Comparison of ENCODE assay signal across 8 cellular contexts in genomic region chr1:150186789-150187559, GRCh38. TPM values are rescaled to one million over a fixed set of nuclear protein-coding genes. Genes with fewer than 3 reads are reported as not detected.
DNase-seq lines count a peak whose midpoint lies in the region; ATAC-seq, FAIRE-seq and TF ChIP-seq lines count a peak whose summit lies in the region.

No MANE protein-coding gene starts in this region.

- peak; percentile 73 to 75 for TF ChIP-seq RAD21 in K562 (CRISPR knock-in tag; conservative IDR thresholded peaks at IDR 0.05 in 1 of 2, IDR thresholded peaks at IDR 0.05 in 1 of 2)

- no peaks in the 10 kb centered on the region for H3K79me2 ChIP-seq in K562 (ENCODE audit: control insufficient read depth, insufficient read depth, low read length)

- no peaks in the 10 kb centered on the region for H3K9me1 ChIP-seq in K562 (ENCODE audit: control insufficient read depth, insufficient read depth, low read length)

- H3K4me2 ChIP-seq in K562 (ENCODE audit: insufficient read depth, low read length) = peak overlapping the region; percentile 57

- FAIRE-seq in K562 (lab: Jason Lieb, UNC) = peak; percentile 78
- no peak for FAIRE-seq in kidney (lab: Jason Lieb, UNC)

- no peaks in the 10 kb centered on the region for H3K36me3 ChIP-seq in Peyer's patch
- no peaks in the 10 kb centered on the region for H3K36me3 ChIP-seq in K562 (ENCODE audit: control insufficient read depth, insufficient read depth, low read length)
- H3K36me3 ChIP-seq in kidney (ENCODE audit: control insufficient read depth in 1 of 2, insufficient read depth in 2 of 2, low read length in 2 of 2) = no peaks in the 10 kb centered on the region
- no peaks in the 10 kb centered on the region for H3K36me3 ChIP-seq in stomach

- H3K27ac ChIP-seq in Peyer's patch = peak overlapping the region in 2 of 4 donors; percentile 19 to 26
- H3K27ac ChIP-seq in K562 (ENCODE audit: extremely low read depth, low read depth, low read length) = peak overlapping the region; percentile 73; the same call in 2 of the 3 replicates
- no peak overlapping the region for H3K27ac ChIP-seq in kidney (ENCODE audit: low read depth in 2 of 2, low read length in 2 of 2)
- H3K27ac ChIP-seq in stomach = peak overlapping the region in 3 of 5 donors; percentile 18 to 59 (median 41)

- H4K20me1 ChIP-seq in K562 (replicated peaks; ENCODE audit: control insufficient read depth, insufficient read depth, low read length) = no peaks in the 10 kb centered on the region

- H3K9ac ChIP-seq in K562 (ENCODE audit: insufficient read depth in 1 of 2, low read depth in 2 of 2, low read length in 2 of 2) = peak overlapping the region in 1 of 2 experiments; percentile 24; a peak in 2 of 4 replicates
- no peak overlapping the region for H3K9ac ChIP-seq in kidney (ENCODE audit: low read length in 2 of 2)

- TF ChIP-seq CTCF in Peyer's patch (IDR thresholded peaks at IDR 0.05) = peak in 5 of 6 experiments; percentile 30 to 68 (median 58)
- TF ChIP-seq CTCF in K562 (IDR thresholded peaks at IDR 0.05 in 2 of 3, conservative IDR thresholded peaks at IDR 0.05 in 1 of 3; ENCODE audit: insufficient read depth in 2 of 3, low read depth in 1 of 3, low read length in 3 of 3) = peak; percentile 29 to 72 (median 51); a peak in 5 of 6 replicates
- peak; percentile 7 for TF ChIP-seq CTCF in kidney (IDR thresholded peaks at IDR 0.05; ENCODE audit: borderline replicate concordance, extremely low read depth, insufficient read depth)
- TF ChIP-seq CTCF in stomach (IDR thresholded peaks at IDR 0.05) = peak in 3 of 7 experiments; percentile 12 to 35 (median 24)

- POLR2A ChIA-PET in K562 (lab: Yijun Ruan, JAX) = interaction anchor here (0.6 to 2.9 kb wide), 16 partner anchors 9 to 852 kb away, joined by 3 to 27 read pairs (median 3); a partner anchor contains a TSS

- peaks cover 0 to 10% (median 0%) of the 10 kb centered on the region in 4 donors for H3K4me1 ChIP-seq in Peyer's patch
- H3K4me1 ChIP-seq in K562 (replicated peaks in 1 of 2; ENCODE audit: control insufficient read depth in 2 of 2, insufficient read depth in 2 of 2, low read length in 2 of 2) = peaks cover 4 to 12% of the 10 kb centered on the region in 2 experiments; a peak in 4 of 5 replicates
- no peaks in the 10 kb centered on the region for H3K4me1 ChIP-seq in kidney (ENCODE audit: control insufficient read depth in 1 of 2, insufficient read depth in 1 of 2, low read depth in 1 of 2, low read length in 2 of 2)
- H3K4me1 ChIP-seq in stomach = peaks cover 0 to 18% (median 3%) of the 10 kb centered on the region in 4 donors

- peak; percentile 89 for ATAC-seq in K562
- ATAC-seq in GM21737 (IDR thresholded peaks at IDR 0.05; ENCODE audit: unreplicated experiment) = no peak

- no TSS peak for BruUV-seq in K562 (replicated peaks; lab: Mats Ljungman, UMichigan)

- DNase-seq in DMS153 treated with DMSO at 0.1 percent for 48 hours (lab: John Stamatoyannopoulos, UW; ENCODE audit: unreplicated experiment) (peak; percentile 62), Peyer's patch (no peak), K562 (ENCODE audit: extremely low read depth in 1 of 4, low spot score in 3 of 4) (peak; percentile 62 to 76 (median 64)), kidney (no peak), stomach (no peak), AG08396 (ENCODE audit: low spot score) (no peak)
- DNase-seq in Jurkat, Clone E6-1 (ENCODE audit: low read depth, low spot score) = peak; percentile 54

- H3K27me3 ChIP-seq in Peyer's patch = no peaks in the 10 kb centered on the region
- H3K27me3 ChIP-seq in K562 (ENCODE audit: control insufficient read depth in 2 of 2, insufficient read depth in 2 of 2, low read length in 2 of 2) = no peaks in the 10 kb centered on the region
- H3K27me3 ChIP-seq in stomach = peaks cover 0 to 8% (median 0%) of the 10 kb centered on the region in 3 donors

- WGBS in K562 (ENCODE audit: insufficient coverage, low coverage, missing lambda C conversion rate) = 7% methylated on average over 9 of the region's 10 CpGs
- 23 to 33% (median 31%) methylated on average over 10 of the region's 10 CpGs for WGBS in stomach, 5 donors

- no peak overlapping the region for H3K4me3 ChIP-seq in Jurkat, Clone E6-1 (ENCODE audit: low read length)
- H3K4me3 ChIP-seq in Peyer's patch (no peak overlapping the region), K562 (no peak overlapping the region), kidney (ENCODE audit: low read length in 2 of 2) (peak overlapping the region in 1 of 2 donors; percentile 11), stomach (no peak overlapping the region)

- in situ Hi-C loops in K562 (cut with MboI) = no loop called here

- intact Hi-C loops in K562 (cut with micrococcal nuclease) (loop anchor here (2.0 to 5.0 kb wide), 3 partner anchors 18 to 225 kb away; partner anchors contain the start of gene VPS45), kidney (cut with DNase I) (no loop called here), stomach (cut with DNase I; ENCODE audit: low total_unique reads) (no loop called here)

- CTCF ChIA-PET in K562 (lab: Yijun Ruan, JAX; ENCODE audit: low intra/inter-chr PET ratio) = interaction anchor here (0.6 to 2.2 kb wide), 6 partner anchors 94 to 299 kb away, joined by 3 to 19 read pairs (median 6); a partner anchor contains a TSS

- H3K9me3 ChIP-seq in Peyer's patch (no peaks in the 10 kb centered on the region), K562 (replicated peaks; ENCODE audit: control insufficient read depth, insufficient read depth, low read depth, low read length) (no peaks in the 10 kb centered on the region), kidney (ENCODE audit: control insufficient read depth in 1 of 2, low read length in 2 of 2) (no peaks in the 10 kb centered on the region), stomach (no peaks in the 10 kb centered on the region)

- TF ChIP-seq EP300 in K562 (IDR thresholded peaks at IDR 0.05; ENCODE audit: low read length) (peak; percentile 67), stomach (IDR thresholded peaks at IDR 0.05) (no peak)

- H2AFZ ChIP-seq in K562 (ENCODE audit: low read depth, low read length) = peak overlapping the region; percentile 78

- TF ChIP-seq POLR2A in Peyer's patch (IDR thresholded peaks at IDR 0.05) = no peak
- TF ChIP-seq POLR2A in K562 (conservative IDR thresholded peaks at IDR 0.05) = no peak
- TF ChIP-seq POLR2A in stomach (IDR thresholded peaks at IDR 0.05) = no peak

TF ChIP-seq in K562, 482 proteins besides CTCF, POLR2A, EP300 and RAD21 (continues in another document):
- TF ChIP-seq ZNF354B (CRISPR knock-in tag; IDR thresholded peaks at IDR 0.05) = no peak

RNA-seq across cellular contexts. Expression of gene PLEKHO1, which starts 37.3 kb away (rescaled TPM):
- polyA plus RNA-seq in Jurkat, Clone E6-1 (2012; ENCODE audit: insufficient read depth, insufficient read length) = 73.8 TPM
- total RNA-seq in Peyer's patch = 100 to 1,000 TPM in 1 of 4 donors, 10 to 100 TPM in 3; 12.6 to 106 (median 29.6) TPM
- total RNA-seq in K562 (2011; cell fraction: chromatin; rRNA removed; ENCODE audit: low replicate concordance) = 15.4 and 19.3 TPM in 2 replicates
- total RNA-seq in K562 (2011; cell fraction: nucleolus; rRNA removed) = 8.4 and 10.0 TPM in 2 replicates
- 12.5 and 15.6 TPM in 2 replicates for total RNA-seq in K562 (2011; cell fraction: nucleoplasm; rRNA removed)
- 13.3 and 16.2 TPM in 2 replicates for total RNA-seq in K562 (2014; rRNA removed)
- total RNA-seq in K562 (2014; rRNA removed; fragmentation: Illumina TruSeq; extraction: Trizol) = 6.8 and 6.9 TPM in 2 replicates
- 8.5 and 8.6 TPM in 2 replicates for total RNA-seq in K562 (2015; rRNA removed; fragmentation: Illumina TruSeq; extraction: Trizol)
- 9.7 and 11.1 TPM in 2 replicates for total RNA-seq in K562 (2021)
- polyA plus RNA-seq in K562 (2011; rRNA removed) = 9.6 and 11.7 TPM in 2 replicates
- polyA plus RNA-seq in K562 (2011; cell fraction: cytosol; rRNA removed) = 9.5 and 10.1 TPM in 2 replicates
- polyA plus RNA-seq in K562 (2011; cell fraction: nucleus; rRNA removed) = 15.3 and 20.6 TPM in 2 replicates
- 6.1 and 10.3 TPM in 2 replicates for polyA plus RNA-seq in K562 (2012)
- polyA plus RNA-seq in K562 (2014; fragmentation: Illumina TruSeq; extraction: Trizol) = 9.9 and 10.3 TPM in 2 replicates
- polyA plus RNA-seq in K562 (2014; fragmentation: Nextera tagmentation; extraction: Ambion mirVana) = under 1 TPM; 0.39 to 0.52 TPM
- 10.2 and 13.3 TPM in 2 replicates for polyA plus RNA-seq in K562 (2014; rRNA removed)
- polyA minus RNA-seq in K562 (2011; rRNA and poly(A)+ RNA removed) = 5.1 and 8.4 TPM in 2 replicates
- 5.7 and 8.6 TPM in 2 replicates for polyA minus RNA-seq in K562 (2011; cell fraction: cytosol; rRNA and poly(A)+ RNA removed)
- polyA minus RNA-seq in K562 (2011; cell fraction: nucleus; rRNA and poly(A)+ RNA removed) = 3.0 and 5.4 TPM in 2 replicates
- 32.7 TPM for total RNA-seq in kidney
- polyA plus RNA-seq in kidney (ENCODE audit: insufficient read depth, low read depth, low replicate concordance) = 28.0 TPM
- 100 to 1,000 TPM in 3 of 5 donors, 10 to 100 TPM in 2; 34.6 to 254 (median 100) TPM for total RNA-seq in stomach
- 10 to 100 TPM; 38.6 to 79.3 (median 40.9) TPM for polyA plus RNA-seq in stomach

RNA-seq across cellular contexts. Expression of gene ANP32E, which starts 48.9 kb away (rescaled TPM):
- 225 TPM for polyA plus RNA-seq in Jurkat, Clone E6-1 (2012; ENCODE audit: insufficient read depth, insufficient read length)
- total RNA-seq in Peyer's patch (10 to 100 TPM in 2 of 4 donors, 1 to 10 TPM in 2; 7.3 to 24.8 (median 9.9) TPM), K562 (2014; rRNA removed) (62.5 and 67.0 TPM in 2 replicates), K562 (2014; rRNA removed; fragmentation: Illumina TruSeq; extraction: Trizol) (105 and 135 TPM in 2 replicates), K562 (2015; rRNA removed; fragmentation: Illumina TruSeq; extraction: Trizol) (89.4 and 93.3 TPM in 2 replicates), K562 (2021) (67.8 and 92.4 TPM in 2 replicates), kidney (41.7 TPM), stomach (10 to 100 TPM in 4 of 5 donors, 1 to 10 TPM in 1; 7.0 to 33.2 (median 15.2) TPM)
- 8.8 and 23.9 TPM in 2 replicates for total RNA-seq in K562 (2011; cell fraction: chromatin; rRNA removed; ENCODE audit: low replicate concordance)
- total RNA-seq in K562 (2011; cell fraction: nucleolus; rRNA removed) = 7.3 and 8.2 TPM in 2 replicates
- 20.2 and 29.5 TPM in 2 replicates for total RNA-seq in K562 (2011; cell fraction: nucleoplasm; rRNA removed)
- polyA plus RNA-seq in K562 (2011; rRNA removed) (34.3 and 60.4 TPM in 2 replicates), K562 (2014; fragmentation: Illumina TruSeq; extraction: Trizol) (110 and 124 TPM in 2 replicates), K562 (2014; fragmentation: Nextera tagmentation; extraction: Ambion mirVana) (100 to 1,000 TPM; 133 to 197 TPM), K562 (2014; rRNA removed) (99.8 and 104 TPM in 2 replicates), kidney (ENCODE audit: insufficient read depth, low read depth, low replicate concordance) (22.1 TPM), stomach (10 to 100 TPM; 15.4 to 19.9 (median 19.5) TPM)
- 4.0 and 15.1 TPM in 2 replicates for polyA plus RNA-seq in K562 (2011; cell fraction: cytosol; rRNA removed)
- polyA plus RNA-seq in K562 (2011; cell fraction: nucleus; rRNA removed) = 6.3 and 9.6 TPM in 2 replicates
- 56.3 and 162 TPM in 2 replicates for polyA plus RNA-seq in K562 (2012)
- polyA minus RNA-seq in K562 (2011; rRNA and poly(A)+ RNA removed) = 45.2 and 52.2 TPM in 2 replicates
- polyA minus RNA-seq in K562 (2011; cell fraction: cytosol; rRNA and poly(A)+ RNA removed) = 22.0 and 28.1 TPM in 2 replicates
- 7.4 and 10.8 TPM in 2 replicates for polyA minus RNA-seq in K562 (2011; cell fraction: nucleus; rRNA and poly(A)+ RNA removed)

Comparison
In these comparisons a context has a peak if more than half of its experiments do, and no peak if none do; other contexts are left out.
1. DNase-seq: peak in DMS153 treated with DMSO at 0.1 percent for 48 hours (single experiment), Jurkat, Clone E6-1 (single experiment) and K562 (4 of 4); none in Peyer's patch (0 of 3), kidney (single experiment), stomach (single experiment) and AG08396 (single experiment).
2. H3K27ac ChIP-seq: peak in K562 (single experiment) and stomach (3 of 5); none in kidney (0 of 2).